Comparison of ENCODE assay signal across 27 cellular contexts in the genomic region with DNA sequence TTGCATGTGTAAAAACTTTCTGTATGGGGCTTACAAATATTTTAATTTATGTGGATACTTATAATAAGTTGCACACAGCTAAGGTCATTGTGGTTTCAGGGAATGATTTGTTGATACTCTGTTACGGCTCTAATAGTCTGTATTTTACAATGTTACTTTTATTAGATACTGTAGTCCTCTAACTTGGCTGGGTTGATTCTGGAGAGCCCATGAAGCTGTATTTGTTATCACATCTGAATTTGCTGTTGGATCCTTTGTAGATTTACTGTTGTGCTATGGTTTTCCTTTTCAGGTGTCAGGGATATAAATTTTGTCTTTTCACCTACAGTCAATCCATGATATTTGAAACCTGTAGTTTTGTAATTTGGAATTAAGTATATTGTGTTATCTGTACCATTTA.
"Had no signal": no experiment of that assay in that cellular context is flagged by ENCODE, and none has a peak within 500 bp of the region (broad histone marks: within the 10 kb centered on the region; RNA-seq: fewer than 3 reads in every experiment).

No MANE protein-coding gene starts in this region.

- DNase-seq: Kasumi-1, MM.1S, NCI-H1092 treated with DMSO at 0.1 percent for 48 hours, NCI-H1436, NCI-H1694 treated with DMSO at 0.1 percent for 48 hours, NCI-H2029, NCI-H2081 treated with DMSO at 0.1 percent for 48 hours, NCI-H2171, NCI-H226, NCI-H446, NCI-H510A, NCI-H524 treated with DMSO at 0.1 percent for 48 hours, NCI-H69, NCI-H774, Right ventricle myocardium superior, RPMI8226, SIG-M5, SK-N-SH, SW 1271, T-cell had no signal

- H3K4me3 Mint-ChIP-seq: T-cell had no signal

- H3K27me3 ChIP-seq: SJSA1 had no signal

- H3K27me3 Mint-ChIP-seq: IgD-negative memory B cell, T-cell had no signal

- FAIRE-seq: HTR-8/SVneo, K562, RCC 7860 had no signal

- H3K4me2 ChIP-seq: KMS-11, SK-N-SH had no signal

- H3K9me3 Mint-ChIP-seq: IgD-negative memory B cell, T-cell had no signal

- H3K4me3 ChIP-seq: K562, SJSA1 had no signal

- H3K27ac ChIP-seq: HL-60, KMS-11, SJSA1 had no signal

- H3K9me2 ChIP-seq: SK-N-SH had no signal

- ATAC-seq: K562, T-cell had no signal

- H3K27ac Mint-ChIP-seq: T-cell had no signal

- H3K9me3 ChIP-seq: SJSA1, SK-N-SH had no signal
